8 cellular contexts compared by ENCODE assay signal in genomic region chr9:98248737-98249474, GRCh38. TPM values are rescaled to one million over a fixed set of nuclear protein-coding genes. Genes with fewer than 3 reads are reported as not detected.
DNase-seq lines count a peak whose midpoint lies in the region; ATAC-seq and TF ChIP-seq lines count a peak whose summit lies in the region.

No MANE protein-coding gene starts in this region.

- no peaks in the 10 kb centered on the region for H3K9me3 ChIP-seq in adipocyte (ENCODE audit: control insufficient read depth, low read length)

- H3K36me3 ChIP-seq in adipocyte (ENCODE audit: control insufficient read depth, insufficient read depth, low read length, severe bottlenecking) (no peaks in the 10 kb centered on the region), kidney epithelial cell (ENCODE audit: control insufficient read depth, insufficient read depth, low read length) (no peaks in the 10 kb centered on the region)

- no peak for DNase-seq in activated naive CD8-positive, alpha-beta T cell treated with anti-CD3 and anti-CD28 coated beads for 36 hours
- DNase-seq in adipocyte (ENCODE audit: low read depth) = peak; percentile 71
- peak; percentile 93 for DNase-seq in kidney epithelial cell (ENCODE audit: low read depth)
- DNase-seq in type B pancreatic cell (ENCODE audit: extremely low spot score, unreplicated experiment) = no peak
- no peak for DNase-seq in central memory CD4-positive, alpha-beta T cell

- H3K4me3 Mint-ChIP-seq in activated naive CD8-positive, alpha-beta T cell = no peak overlapping the region
- H3K4me3 Mint-ChIP-seq in activated naive CD8-positive, alpha-beta T cell treated with anti-CD3 and anti-CD28 coated beads for 36 hours = no peak overlapping the region
- H3K4me3 Mint-ChIP-seq in type B pancreatic cell = peak overlapping the region; percentile 31

- H3K27ac Mint-ChIP-seq in activated naive CD8-positive, alpha-beta T cell = peak overlapping the region; percentile 66
- H3K27ac Mint-ChIP-seq in activated naive CD8-positive, alpha-beta T cell treated with anti-CD3 and anti-CD28 coated beads for 36 hours = no peak overlapping the region
- H3K27ac Mint-ChIP-seq in type B pancreatic cell = peak overlapping the region; percentile 65

- H3K27me3 ChIP-seq in adipocyte (replicated peaks; ENCODE audit: control insufficient read depth, insufficient read depth, low read length) (no peaks in the 10 kb centered on the region), kidney epithelial cell (ENCODE audit: control insufficient read depth, insufficient read depth, low read length) (no peaks in the 10 kb centered on the region)

- TF ChIP-seq CTCF in kidney epithelial cell (IDR thresholded peaks at IDR 0.05; ENCODE audit: insufficient read depth, low read length, poor library complexity, severe bottlenecking) = no peak
- TF ChIP-seq CTCF in type B pancreatic cell (conservative IDR thresholded peaks at IDR 0.05) = no peak

- peaks cover 19% of the 10 kb centered on the region for H3K4me1 Mint-ChIP-seq in activated naive CD8-positive, alpha-beta T cell (ENCODE audit: low read depth)
- H3K4me1 Mint-ChIP-seq in activated naive CD8-positive, alpha-beta T cell treated with anti-CD3 and anti-CD28 coated beads for 36 hours = peaks cover 4% of the 10 kb centered on the region
- peaks cover 35% of the 10 kb centered on the region for H3K4me1 Mint-ChIP-seq in type B pancreatic cell (ENCODE audit: unreplicated experiment)

- H3K4me1 ChIP-seq in adipocyte (ENCODE audit: control insufficient read depth, insufficient read depth, low read length) = peaks cover 44% of the 10 kb centered on the region

- H3K9me3 Mint-ChIP-seq in activated naive CD8-positive, alpha-beta T cell (ENCODE audit: low read depth) = no peaks in the 10 kb centered on the region
- no peaks in the 10 kb centered on the region for H3K9me3 Mint-ChIP-seq in activated naive CD8-positive, alpha-beta T cell treated with anti-CD3 and anti-CD28 coated beads for 36 hours
- H3K9me3 Mint-ChIP-seq in type B pancreatic cell = no peaks in the 10 kb centered on the region

- H3K4me3 ChIP-seq in adipocyte (ENCODE audit: low read length) (peak overlapping the region; percentile 1), kidney epithelial cell (ENCODE audit: low read depth, low read length) (no peak overlapping the region)

- no peak for ATAC-seq in GM21529 (IDR thresholded peaks at IDR 0.05; ENCODE audit: unreplicated experiment)
- no peak for ATAC-seq in HG03342 (IDR thresholded peaks at IDR 0.05; ENCODE audit: unreplicated experiment)

- no peaks in the 10 kb centered on the region for H3K27me3 Mint-ChIP-seq in activated naive CD8-positive, alpha-beta T cell
- H3K27me3 Mint-ChIP-seq in activated naive CD8-positive, alpha-beta T cell treated with anti-CD3 and anti-CD28 coated beads for 36 hours = no peaks in the 10 kb centered on the region
- no peaks in the 10 kb centered on the region for H3K27me3 Mint-ChIP-seq in type B pancreatic cell

- H3K9ac ChIP-seq in adipocyte (ENCODE audit: low read length) = peak overlapping the region; percentile 45

- peaks cover 4% of the 10 kb centered on the region for H3K36me3 Mint-ChIP-seq in activated naive CD8-positive, alpha-beta T cell
- H3K36me3 Mint-ChIP-seq in activated naive CD8-positive, alpha-beta T cell treated with anti-CD3 and anti-CD28 coated beads for 36 hours = no peaks in the 10 kb centered on the region
- peaks cover 9% of the 10 kb centered on the region for H3K36me3 Mint-ChIP-seq in type B pancreatic cell

RNA-seq across cellular contexts. Expression of gene TBC1D2, which starts 6.5 kb away (rescaled TPM):
- 1 to 10 TPM; 1.8 to 2.2 TPM for total RNA-seq in activated naive CD8-positive, alpha-beta T cell treated with anti-CD3 and anti-CD28 coated beads for 36 hours
- total RNA-seq in kidney epithelial cell (21.4 and 23.6 TPM in 2 replicates), type B pancreatic cell (ENCODE audit: low replicate concordance) (9.4 and 20.9 TPM in 2 replicates)

RNA-seq across cellular contexts. Expression of gene CORO2A, which starts 56.5 kb away (rescaled TPM):
- 1 to 10 TPM; 8.2 TPM for total RNA-seq in activated naive CD8-positive, alpha-beta T cell treated with anti-CD3 and anti-CD28 coated beads for 36 hours
- total RNA-seq in kidney epithelial cell (7.8 and 9.5 TPM in 2 replicates), type B pancreatic cell (ENCODE audit: low replicate concordance) (9.9 and 28.5 TPM in 2 replicates)

Comparison
In these comparisons a context has a peak if more than half of its experiments do, and no peak if none do; other contexts are left out.
1. DNase-seq: peak in adipocyte (single experiment) and kidney epithelial cell (single experiment); none in activated naive CD8-positive, alpha-beta T cell treated with anti-CD3 and anti-CD28 coated beads for 36 hours (single experiment), type B pancreatic cell (single experiment) and central memory CD4-positive, alpha-beta T cell (single experiment).